ENCODE assay signal across 9 cellular contexts in the genomic region with DNA sequence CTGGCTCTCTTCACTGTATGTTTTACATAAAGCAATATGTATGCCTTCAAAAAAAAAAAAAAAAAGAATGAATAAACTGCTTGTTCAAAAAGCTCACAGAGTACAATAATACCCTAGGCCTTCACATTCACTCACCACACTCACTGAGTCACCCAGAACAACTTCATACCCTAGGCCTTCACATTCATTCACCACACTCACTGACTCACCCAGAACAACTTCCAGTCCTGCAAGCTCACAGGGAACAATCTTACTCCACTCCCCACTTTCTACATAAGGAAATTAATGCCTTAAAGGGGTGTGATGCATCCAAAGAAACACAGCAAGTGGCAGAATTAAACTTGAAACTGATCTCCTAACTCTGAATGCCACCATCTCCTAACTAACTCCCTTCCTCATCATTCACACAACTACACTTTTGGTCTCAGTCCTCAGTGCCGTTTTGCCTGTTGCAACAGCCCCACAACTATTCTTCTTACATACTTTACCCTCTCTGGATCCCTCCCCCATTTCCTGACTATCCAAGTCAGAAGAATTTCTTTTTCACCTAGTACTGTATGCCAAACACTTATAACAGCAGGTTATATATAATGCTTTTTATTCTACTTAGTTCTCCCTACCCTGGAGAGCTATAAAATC. TPM values are rescaled to one million over a fixed set of nuclear protein-coding genes. Genes with fewer than 3 reads are reported as not detected.
DNase-seq lines count a peak whose midpoint lies in the region; ATAC-seq and TF ChIP-seq lines count a peak whose summit lies in the region.
"Had no signal": no experiment of that assay in that cellular context is flagged by ENCODE, and none has a peak within 500 bp of the region (broad histone marks: within the 10 kb centered on the region; RNA-seq: fewer than 3 reads in every experiment).

No MANE protein-coding gene starts in this region.

- 38 to 73% (median 51%) methylated on average over 1 of the region's 1 CpG for WGBS in stomach, 5 donors

- H3K36me3 ChIP-seq in stomach = peaks cover 0 to 15% (median 6%) of the 10 kb centered on the region in 4 donors

- no peaks in the 10 kb centered on the region for H3K36me3 Mint-ChIP-seq in activated T-cell treated with anti-CD3 and anti-CD28 coated beads, Interleukin-2, amount 50 U/mL, for 72 hours (ENCODE audit: insufficient read depth in 2 of 2)
- H3K36me3 Mint-ChIP-seq in activated T-cell treated with anti-CD3 and anti-CD28 coated beads, Interleukin-2, amount 50 U/mL, for 24 hours (ENCODE audit: low read depth) = no peaks in the 10 kb centered on the region

- H3K27ac ChIP-seq in foreskin keratinocyte = peak overlapping the region; percentile 77
- peak overlapping the region in 4 of 5 donors; percentile 24 to 75 (median 62) for H3K27ac ChIP-seq in stomach

- H3K4me1 ChIP-seq in foreskin keratinocyte (peaks cover 25% of the 10 kb centered on the region), stomach (peaks cover 0 to 20% (median 5%) of the 10 kb centered on the region in 4 donors)

- no peaks in the 10 kb centered on the region for H3K27me3 Mint-ChIP-seq in activated T-cell treated with anti-CD3 and anti-CD28 coated beads, Interleukin-2, amount 50 U/mL, for 72 hours (ENCODE audit: low read depth)
- H3K27me3 Mint-ChIP-seq in activated T-cell treated with anti-CD3 and anti-CD28 coated beads, Interleukin-2, amount 50 U/mL, for 24 hours = no peaks in the 10 kb centered on the region

- no peak overlapping the region for H3K4me3 ChIP-seq in stomach

- ATAC-seq in activated T-cell treated with anti-CD3 and anti-CD28 coated beads, Interleukin-2, amount 50 U/mL, for 72 hours (replicated peaks in 1 of 2) = peak; percentile 99
- peak; percentile 99 for ATAC-seq in foreskin keratinocyte
- ATAC-seq in GM18870 (IDR thresholded peaks at IDR 0.05; ENCODE audit: unreplicated experiment) = no peak

- H3K9me3 Mint-ChIP-seq in activated T-cell treated with anti-CD3 and anti-CD28 coated beads, Interleukin-2, amount 50 U/mL, for 72 hours = no peaks in the 10 kb centered on the region
- H3K9me3 Mint-ChIP-seq in activated T-cell treated with anti-CD3 and anti-CD28 coated beads, Interleukin-2, amount 50 U/mL, for 24 hours = no peaks in the 10 kb centered on the region

- peaks cover 7% of the 10 kb centered on the region for H3K4me1 Mint-ChIP-seq in activated T-cell treated with anti-CD3 and anti-CD28 coated beads, Interleukin-2, amount 50 U/mL, for 72 hours (ENCODE audit: low read depth)
- peaks cover 3% of the 10 kb centered on the region for H3K4me1 Mint-ChIP-seq in activated T-cell treated with anti-CD3 and anti-CD28 coated beads, Interleukin-2, amount 50 U/mL, for 24 hours (ENCODE audit: low read depth)

- no peak for TF ChIP-seq EP300 in stomach (IDR thresholded peaks at IDR 0.05)

- no peaks in the 10 kb centered on the region for H3K9me3 ChIP-seq in stomach

- no peak for TF ChIP-seq POLR2A in stomach (IDR thresholded peaks at IDR 0.05)

- TF ChIP-seq CTCF in foreskin keratinocyte (conservative IDR thresholded peaks at IDR 0.05) = no peak
- no peak for TF ChIP-seq CTCF in stomach (IDR thresholded peaks at IDR 0.05)

- intact Hi-C loops in stomach (cut with DNase I; ENCODE audit: low total_unique reads) = no loop called here

- H3K27ac Mint-ChIP-seq in activated T-cell treated with anti-CD3 and anti-CD28 coated beads, Interleukin-2, amount 50 U/mL, for 72 hours = no peak overlapping the region
- H3K27ac Mint-ChIP-seq in activated T-cell treated with anti-CD3 and anti-CD28 coated beads, Interleukin-2, amount 50 U/mL, for 24 hours = no peak overlapping the region

- DNase-seq in activated T-cell treated with anti-CD3 and anti-CD28 coated beads, Interleukin-2, amount 50 U/mL, for 72 hours = peak; percentile 29 to 31
- DNase-seq in activated T-cell treated with anti-CD3 and anti-CD28 coated beads, Interleukin-2, amount 50 U/mL, for 24 hours = no peak
- DNase-seq in SW 1271 (lab: John Stamatoyannopoulos, UW) (peak; percentile 75 to 79), foreskin keratinocyte (peak; percentile 98 to 99), stomach (no peak), DMS153 (lab: John Stamatoyannopoulos, UW) (no peak), NCI-H2107 treated with DMSO at 0.1 percent for 48 hours (lab: John Stamatoyannopoulos, UW; ENCODE audit: unreplicated experiment) (no peak)
- DNase-seq: anterior cingulate cortex had no signal

- no peak overlapping the region for H3K4me3 Mint-ChIP-seq in activated T-cell treated with anti-CD3 and anti-CD28 coated beads, Interleukin-2, amount 50 U/mL, for 72 hours
- H3K4me3 Mint-ChIP-seq in activated T-cell treated with anti-CD3 and anti-CD28 coated beads, Interleukin-2, amount 50 U/mL, for 24 hours = no peak overlapping the region

- no peaks in the 10 kb centered on the region for H3K27me3 ChIP-seq in foreskin keratinocyte
- H3K27me3 ChIP-seq in stomach = no peaks in the 10 kb centered on the region

RNA-seq across cellular contexts. Expression of gene NHSL1, which starts 34.2 kb away (rescaled TPM):
- total RNA-seq in activated T-cell treated with anti-CD3 and anti-CD28 coated beads, Interleukin-2, amount 50 U/mL, for 72 hours = 1 to 10 TPM; 1.2 to 1.6 TPM
- total RNA-seq in foreskin keratinocyte (16.8 and 18.8 TPM in 2 replicates), stomach (10 to 100 TPM; 23.2 to 44.6 (median 36.1) TPM)
- polyA plus RNA-seq in foreskin keratinocyte (3.1 and 3.2 TPM in 2 replicates), stomach (1 to 10 TPM; 1.8 to 3.0 (median 2.3) TPM)

Comparison
In these comparisons a context has a peak if more than half of its experiments do, and no peak if none do; other contexts are left out.
1. DNase-seq: peak in activated T-cell treated with anti-CD3 and anti-CD28 coated beads, Interleukin-2, amount 50 U/mL, for 72 hours (2 of 2), SW 1271 (2 of 2) and foreskin keratinocyte (2 of 2); none in activated T-cell treated with anti-CD3 and anti-CD28 coated beads, Interleukin-2, amount 50 U/mL, for 24 hours (single experiment), stomach (single experiment), DMS153 (single experiment) and NCI-H2107 treated with DMSO at 0.1 percent for 48 hours (single experiment).